In the genomic region with DNA sequence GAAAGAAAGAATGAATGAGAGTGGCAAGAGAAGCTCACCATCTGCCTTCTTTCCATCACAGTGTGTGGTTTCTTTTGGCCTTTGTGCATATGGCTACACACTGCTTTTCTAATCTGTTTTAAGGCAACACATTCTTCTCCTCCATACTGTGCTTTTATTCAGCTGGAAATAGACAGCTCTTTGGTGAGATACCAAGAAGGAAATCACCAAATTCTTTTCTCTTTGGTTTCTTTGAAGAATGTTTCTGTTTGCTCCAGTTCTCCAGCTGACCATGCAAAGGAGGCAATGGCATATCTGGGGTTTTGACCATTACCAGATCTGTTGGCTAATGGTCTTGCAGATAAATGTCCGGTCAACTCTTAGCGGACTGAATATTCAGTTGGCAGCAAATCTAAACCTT, we compare ENCODE assay signal across 25 cellular contexts. TPM values are rescaled to one million over a fixed set of nuclear protein-coding genes. Genes with fewer than 3 reads are reported as not detected.
"Had no signal": no experiment of that assay in that cellular context is flagged by ENCODE, and none has a peak within 500 bp of the region (broad histone marks: within the 10 kb centered on the region; RNA-seq: fewer than 3 reads in every experiment).

No MANE protein-coding gene starts in this region.

- DNase-seq: activated CD4-positive, alpha-beta T cell treated with anti-CD3 and anti-CD28 coated beads for 4 hours; activated CD8-positive, alpha-beta memory T cell treated with anti-CD3 and anti-CD28 coated beads, Interleukin-2, amount 50 U/mL, for 4 hours; activated CD8-positive, alpha-beta T cell treated with anti-CD3 and anti-CD28 coated beads for 36 hours; activated gamma-delta T cell treated with Interleukin-2 at 50 U/mL for 16 hours; activated naive CD4-positive, alpha-beta T cell treated with anti-CD3 and anti-CD28 coated beads, Interleukin-2, amount 10 ng/mL, durations not matched to agents 7 days and 5 days; activated naive CD8-positive, alpha-beta T cell treated with anti-CD3 and anti-CD28 coated beads for 36 hours; activated T-cell treated with anti-CD3 and anti-CD28 coated beads, Interleukin-2, amount 50 U/mL, for 72 hours; MG63; MV-4-11; NCI-H1092 treated with DMSO at 0.1 percent for 48 hours; NCI-H1436; NCI-H187 treated with DMSO at 0.1 percent for 48 hours; NCI-H2081 treated with DMSO at 0.1 percent for 48 hours; NCI-H446; NCI-H524; Peyer's patch; SHP77 had no signal

- H3K9me3 ChIP-seq: MG63, Peyer's patch, SJSA1 had no signal

- H3K27ac Mint-ChIP-seq: activated CD8-positive, alpha-beta T cell treated with anti-CD3 and anti-CD28 coated beads for 36 hours; activated naive CD4-positive, alpha-beta T cell treated with anti-CD3 and anti-CD28 coated beads, Interleukin-2, amount 10 ng/mL, durations not matched to agents 7 days and 5 days; activated naive CD8-positive, alpha-beta T cell treated with anti-CD3 and anti-CD28 coated beads for 36 hours; activated T-cell treated with anti-CD3 and anti-CD28 coated beads, Interleukin-2, amount 50 U/mL, for 72 hours; activated T-helper 2 cell treated with anti-CD3 and anti-CD28 coated beads, Interferon-gamma antibody, Interleukin-2, Interleukin-4, amounts not matched to agents 10 μg/mL and 5 μg/mL and 100 μg/mL, durations not matched to agents 14 hours and 24 hours and 36 hours; brain; T-helper 1 cell treated with Interleukin-12 subunit alpha and Interleukin-12 subunit beta and Interleukin-4 antibody, amounts not matched to agents 30 μg/mL and 1 μg/mL, for 36 hours had no signal

- H3K27me3 ChIP-seq: MG63, Peyer's patch, SJSA1 had no signal

- H3K27ac ChIP-seq: Peyer's patch, RWPE1, SJSA1 had no signal

- ATAC-seq: activated CD4-positive, CD25-positive, alpha-beta regulatory T cell treated with anti-CD3 and anti-CD28 coated beads, Interleukin-2, amount 50 U/mL, for 24 hours; activated CD8-positive, alpha-beta T cell treated with anti-CD3 and anti-CD28 coated beads for 36 hours; activated T-cell treated with anti-CD3 and anti-CD28 coated beads, Interleukin-2, amount 50 U/mL, for 72 hours; SK-N-SH treated with all-trans-retinoic acid at 6 μM for 48 hours had no signal

- H3K4me3 ChIP-seq: MG63, Peyer's patch, SJSA1 had no signal

- H3K4me1 Mint-ChIP-seq: activated naive CD4-positive, alpha-beta T cell treated with anti-CD3 and anti-CD28 coated beads, Interleukin-2, amount 10 ng/mL, durations not matched to agents 7 days and 5 days; activated naive CD8-positive, alpha-beta T cell treated with anti-CD3 and anti-CD28 coated beads for 36 hours; central memory CD8-positive, alpha-beta T cell had no signal

- H3K4me1 ChIP-seq: Peyer's patch, SJSA1 had no signal

- H3K36me3 ChIP-seq: Peyer's patch had no signal

- H3K4me3 Mint-ChIP-seq: activated CD8-positive, alpha-beta T cell treated with anti-CD3 and anti-CD28 coated beads for 36 hours; activated naive CD4-positive, alpha-beta T cell treated with anti-CD3 and anti-CD28 coated beads, Interleukin-2, amount 10 ng/mL, durations not matched to agents 7 days and 5 days; activated naive CD8-positive, alpha-beta T cell treated with anti-CD3 and anti-CD28 coated beads for 36 hours; activated T-cell treated with anti-CD3 and anti-CD28 coated beads, Interleukin-2, amount 50 U/mL, for 72 hours; brain; central memory CD8-positive, alpha-beta T cell; T-helper 1 cell treated with Interleukin-12 subunit alpha and Interleukin-12 subunit beta and Interleukin-4 antibody, amounts not matched to agents 30 μg/mL and 1 μg/mL, for 36 hours had no signal

- H3K36me3 Mint-ChIP-seq: activated naive CD4-positive, alpha-beta T cell treated with anti-CD3 and anti-CD28 coated beads, Interleukin-2, amount 10 ng/mL, durations not matched to agents 7 days and 5 days; activated naive CD8-positive, alpha-beta T cell treated with anti-CD3 and anti-CD28 coated beads for 36 hours; brain had no signal

- H3K9me3 Mint-ChIP-seq: activated CD8-positive, alpha-beta T cell treated with anti-CD3 and anti-CD28 coated beads for 36 hours; activated naive CD4-positive, alpha-beta T cell treated with anti-CD3 and anti-CD28 coated beads, Interleukin-2, amount 10 ng/mL, durations not matched to agents 7 days and 5 days; activated naive CD8-positive, alpha-beta T cell treated with anti-CD3 and anti-CD28 coated beads for 36 hours; activated T-cell treated with anti-CD3 and anti-CD28 coated beads, Interleukin-2, amount 50 U/mL, for 72 hours; activated T-helper 2 cell treated with anti-CD3 and anti-CD28 coated beads, Interferon-gamma antibody, Interleukin-2, Interleukin-4, amounts not matched to agents 10 μg/mL and 5 μg/mL and 100 μg/mL, durations not matched to agents 14 hours and 24 hours and 36 hours; brain; central memory CD8-positive, alpha-beta T cell; T-helper 1 cell treated with Interleukin-12 subunit alpha and Interleukin-12 subunit beta and Interleukin-4 antibody, amounts not matched to agents 30 μg/mL and 1 μg/mL, for 36 hours had no signal

RNA-seq across cellular contexts. Expression of a gene that starts 49.2 kb away (rescaled TPM):
- total RNA-seq: activated CD8-positive, alpha-beta T cell treated with anti-CD3 and anti-CD28 coated beads for 36 hours; activated naive CD8-positive, alpha-beta T cell treated with anti-CD3 and anti-CD28 coated beads for 36 hours; activated T-cell treated with anti-CD3 and anti-CD28 coated beads, Interleukin-2, amount 50 U/mL, for 72 hours; activated T-helper 2 cell treated with anti-CD3 and anti-CD28 coated beads, Interferon-gamma antibody, Interleukin-2, Interleukin-4, amounts not matched to agents 10 μg/mL and 5 μg/mL and 100 μg/mL, durations not matched to agents 14 hours and 24 hours and 36 hours; Peyer's patch had no signal
